22 cellular contexts compared by ENCODE assay signal in the genomic region with DNA sequence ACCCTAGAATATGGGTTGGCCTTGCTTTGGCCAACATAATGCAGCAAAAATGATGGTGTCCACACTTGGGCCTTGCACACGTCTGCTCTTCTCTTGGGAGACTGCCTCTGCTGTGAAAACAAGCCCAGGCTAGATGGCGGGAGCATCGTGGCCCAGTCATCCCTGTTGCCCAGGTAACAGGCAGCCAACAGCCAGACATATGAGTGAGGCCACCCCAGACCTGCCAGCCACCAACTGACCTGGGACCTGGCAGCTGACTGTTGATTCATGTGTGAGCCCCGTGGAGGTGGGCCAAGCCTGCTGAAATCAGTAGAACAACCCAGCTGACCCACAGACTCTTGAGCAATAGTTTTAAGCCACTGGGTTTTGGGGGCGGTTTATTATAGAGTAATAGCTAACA. TPM values are rescaled to one million over a fixed set of nuclear protein-coding genes. Genes with fewer than 3 reads are reported as not detected.
DNase-seq lines count a peak whose midpoint lies in the region; ATAC-seq, FAIRE-seq and TF ChIP-seq lines count a peak whose summit lies in the region.
"Had no signal": no experiment of that assay in that cellular context is flagged by ENCODE, and none has a peak within 500 bp of the region (broad histone marks: within the 10 kb centered on the region; RNA-seq: fewer than 3 reads in every experiment).

No MANE protein-coding gene starts in this region.

- no peaks in the 10 kb centered on the region for H3K9me3 Mint-ChIP-seq in activated naive CD4-positive, alpha-beta T cell treated with anti-CD3 and anti-CD28 coated beads, Interleukin-2, amount 50 U/mL, for 24 hours
- no peaks in the 10 kb centered on the region for H3K9me3 Mint-ChIP-seq in astrocyte (ENCODE audit: unreplicated experiment)
- no peaks in the 10 kb centered on the region for H3K9me3 Mint-ChIP-seq in stimulated activated naive CD8-positive, alpha-beta T cell treated with anti-CD3 and anti-CD28 coated beads, Interleukin-15, amount 100 ng/mL, for 72 hours
- H3K9me3 Mint-ChIP-seq: CD4-positive, alpha-beta T cell had no signal

- intact Hi-C loops in sciatic nerve (cut with DNase I) = no loop called here

- no peaks in the 10 kb centered on the region for H3K4me1 Mint-ChIP-seq in activated naive CD4-positive, alpha-beta T cell treated with anti-CD3 and anti-CD28 coated beads, Interleukin-2, amount 50 U/mL, for 24 hours
- peaks cover 7% of the 10 kb centered on the region for H3K4me1 Mint-ChIP-seq in astrocyte (ENCODE audit: low read depth, unreplicated experiment)
- no peaks in the 10 kb centered on the region for H3K4me1 Mint-ChIP-seq in stimulated activated naive CD8-positive, alpha-beta T cell treated with anti-CD3 and anti-CD28 coated beads, Interleukin-15, amount 100 ng/mL, for 72 hours

- H3K27me3 ChIP-seq in astrocyte (ENCODE audit: insufficient read depth, low read length) = no peaks in the 10 kb centered on the region
- H3K27me3 ChIP-seq in keratinocyte (ENCODE audit: control insufficient read depth, extremely low read depth, insufficient read depth, low read length) = no peaks in the 10 kb centered on the region
- H3K27me3 ChIP-seq: esophagus squamous epithelium, heart right ventricle had no signal

- FAIRE-seq in astrocyte (lab: Jason Lieb, UNC) (no peak), keratinocyte (lab: Jason Lieb, UNC) (peak; percentile 74)

- H3K27ac ChIP-seq in astrocyte (ENCODE audit: low read depth, low read length) (no peak overlapping the region), keratinocyte (ENCODE audit: control insufficient read depth, insufficient read depth, low read length) (no peak overlapping the region)
- H3K27ac ChIP-seq: esophagus squamous epithelium, heart right ventricle had no signal

- no peaks in the 10 kb centered on the region for H3K9me1 ChIP-seq in keratinocyte (ENCODE audit: control insufficient read depth, extremely low read depth, insufficient read depth, low read length)

- peak; percentile 59 for ATAC-seq in stimulated activated naive CD8-positive, alpha-beta T cell treated with anti-CD3 and anti-CD28 coated beads, Interleukin-15, amount 100 ng/mL, for 72 hours
- no peak for ATAC-seq in GM19455 (IDR thresholded peaks at IDR 0.05; ENCODE audit: unreplicated experiment)
- no peak for ATAC-seq in sciatic nerve
- ATAC-seq: heart right ventricle, right cardiac atrium had no signal

- no peak overlapping the region for H3K9ac ChIP-seq in astrocyte (ENCODE audit: low read length)
- H3K9ac ChIP-seq in keratinocyte (ENCODE audit: control insufficient read depth, extremely low read depth, insufficient read depth, low read length) = no peak overlapping the region

- dilution Hi-C loops in keratinocyte (cut with MboI; ENCODE audit: extremely low pct_ligation_motif_present, low sequenced_read_pairs) = no loop called here

- no peaks in the 10 kb centered on the region for H3K36me3 ChIP-seq in astrocyte (ENCODE audit: insufficient read depth, low read length)
- no peaks in the 10 kb centered on the region for H3K36me3 ChIP-seq in keratinocyte (ENCODE audit: control insufficient read depth in 2 of 2, extremely low read depth in 1 of 2, insufficient read depth in 2 of 2, low read length in 2 of 2)
- H3K36me3 ChIP-seq: esophagus squamous epithelium, heart right ventricle had no signal

- no peak overlapping the region for H3K4me2 ChIP-seq in astrocyte (ENCODE audit: low read length)
- H3K4me2 ChIP-seq in keratinocyte (ENCODE audit: control insufficient read depth, extremely low read depth, insufficient read depth, low read depth, low read length) = no peak overlapping the region

- H3K9me3 ChIP-seq in astrocyte (ENCODE audit: insufficient read depth, low read depth, low read length) = no peaks in the 10 kb centered on the region
- no peaks in the 10 kb centered on the region for H3K9me3 ChIP-seq in keratinocyte (ENCODE audit: control insufficient read depth, low read depth, low read length)
- H3K9me3 ChIP-seq: esophagus squamous epithelium had no signal

- no peaks in the 10 kb centered on the region for H4K20me1 ChIP-seq in astrocyte (ENCODE audit: insufficient read depth, low read length)
- H4K20me1 ChIP-seq in keratinocyte (ENCODE audit: control insufficient read depth, extremely low read depth, insufficient read depth, low read length) = no peaks in the 10 kb centered on the region

- peaks cover 2% of the 10 kb centered on the region for H3K36me3 Mint-ChIP-seq in activated naive CD4-positive, alpha-beta T cell treated with anti-CD3 and anti-CD28 coated beads, Interleukin-2, amount 50 U/mL, for 24 hours
- no peaks in the 10 kb centered on the region for H3K36me3 Mint-ChIP-seq in astrocyte (ENCODE audit: low read depth, unreplicated experiment)

- no peak for DNase-seq in activated naive CD4-positive, alpha-beta T cell (lab: John Stamatoyannopoulos, UW)
- DNase-seq in astrocyte (ENCODE audit: low read depth) (peak; percentile 49), keratinocyte (ENCODE audit: low read depth, low spot score) (peak; percentile 19), sciatic nerve (ENCODE audit: low spot score) (no peak), NCI-H510A (lab: John Stamatoyannopoulos, UW) (no peak)
- DNase-seq in stimulated activated naive CD8-positive, alpha-beta T cell treated with anti-CD3 and anti-CD28 coated beads, Interleukin-15, amount 100 ng/mL, for 72 hours = no peak
- DNase-seq: activated CD4-positive, alpha-beta T cell treated with anti-CD3 and anti-CD28 coated beads, Interleukin-2, amount 50 U/mL, for 1 hour; activated T-cell treated with anti-CD3 and anti-CD28 coated beads for 4 hours; CD4-positive, alpha-beta T cell; DND-41; esophagus squamous epithelium; heart right ventricle; MM.1S; NCI-H1930; NCI-H524; OCI-M1; right cardiac atrium; stimulated activated CD4-positive, alpha-beta T cell treated with anti-CD3 and anti-CD28 coated beads, Interleukin-2, amount 100 ng/mL, for 24 hours had no signal

- no peak overlapping the region for H3K4me3 ChIP-seq in astrocyte (ENCODE audit: insufficient read depth, low read depth, low read length)
- H3K4me3 ChIP-seq in keratinocyte (ENCODE audit: control insufficient read depth in 2 of 3, extremely low read depth in 1 of 3, insufficient read depth in 2 of 3, low read depth in 1 of 3, low read length in 3 of 3) = no peak overlapping the region
- H3K4me3 ChIP-seq: esophagus squamous epithelium, heart right ventricle had no signal

- H2AFZ ChIP-seq in astrocyte (ENCODE audit: low read depth, low read length) = no peak overlapping the region
- no peak overlapping the region for H2AFZ ChIP-seq in keratinocyte (ENCODE audit: control insufficient read depth, low read length)

- no peaks in the 10 kb centered on the region for H3K4me1 ChIP-seq in astrocyte (ENCODE audit: insufficient read depth, low read length)
- peaks cover 7% of the 10 kb centered on the region for H3K4me1 ChIP-seq in keratinocyte (ENCODE audit: control insufficient read depth, extremely low read depth, insufficient read depth, low read length)
- H3K4me1 ChIP-seq: esophagus squamous epithelium, heart right ventricle had no signal

- H3K27me3 Mint-ChIP-seq in activated naive CD4-positive, alpha-beta T cell treated with anti-CD3 and anti-CD28 coated beads, Interleukin-2, amount 50 U/mL, for 24 hours = no peaks in the 10 kb centered on the region
- H3K27me3 Mint-ChIP-seq in astrocyte (ENCODE audit: low read depth, unreplicated experiment) = no peaks in the 10 kb centered on the region
- no peaks in the 10 kb centered on the region for H3K27me3 Mint-ChIP-seq in stimulated activated naive CD8-positive, alpha-beta T cell treated with anti-CD3 and anti-CD28 coated beads, Interleukin-15, amount 100 ng/mL, for 72 hours
- H3K27me3 Mint-ChIP-seq: activated naive CD8-positive, alpha-beta T cell; CD4-positive, alpha-beta T cell had no signal

- no peak overlapping the region for H3K4me3 Mint-ChIP-seq in activated naive CD4-positive, alpha-beta T cell treated with anti-CD3 and anti-CD28 coated beads, Interleukin-2, amount 50 U/mL, for 24 hours
- no peak overlapping the region for H3K4me3 Mint-ChIP-seq in astrocyte (ENCODE audit: unreplicated experiment)
- H3K4me3 Mint-ChIP-seq in stimulated activated naive CD8-positive, alpha-beta T cell treated with anti-CD3 and anti-CD28 coated beads, Interleukin-15, amount 100 ng/mL, for 72 hours = no peak overlapping the region
- H3K4me3 Mint-ChIP-seq: activated naive CD8-positive, alpha-beta T cell; CD4-positive, alpha-beta T cell had no signal

- TF ChIP-seq CTCF in astrocyte (IDR thresholded peaks at IDR 0.05; ENCODE audit: insufficient read depth, low read depth, low read length) (no peak), keratinocyte (optimal IDR thresholded peaks at IDR 0.05 in 1 of 3, IDR thresholded peaks at IDR 0.05 in 1 of 3, conservative IDR thresholded peaks at IDR 0.05 in 1 of 3; ENCODE audit: extremely low read depth in 1 of 3, insufficient read depth in 2 of 3, low read length in 3 of 3) (no peak)

- peak overlapping the region; percentile 44 for H3K27ac Mint-ChIP-seq in activated naive CD4-positive, alpha-beta T cell treated with anti-CD3 and anti-CD28 coated beads, Interleukin-2, amount 50 U/mL, for 24 hours
- H3K27ac Mint-ChIP-seq in astrocyte (ENCODE audit: unreplicated experiment) = no peak overlapping the region
- H3K27ac Mint-ChIP-seq in stimulated activated naive CD8-positive, alpha-beta T cell treated with anti-CD3 and anti-CD28 coated beads, Interleukin-15, amount 100 ng/mL, for 72 hours = no peak overlapping the region
- H3K27ac Mint-ChIP-seq: activated naive CD8-positive, alpha-beta T cell; CD4-positive, alpha-beta T cell had no signal

- H3K79me2 ChIP-seq in astrocyte (ENCODE audit: insufficient read depth, low read length) = no peaks in the 10 kb centered on the region
- no peaks in the 10 kb centered on the region for H3K79me2 ChIP-seq in keratinocyte (ENCODE audit: control insufficient read depth, insufficient read depth, low read length)

RNA-seq across cellular contexts. Expression of a gene that starts 39.4 kb away (rescaled TPM):
- total RNA-seq in astrocyte (13.2 and 14.1 TPM in 2 replicates), sciatic nerve (10.2 TPM)
- polyA plus RNA-seq in keratinocyte = 366 to 711 TPM (median 524 TPM) in 3 replicates
- 280 TPM for polyA plus RNA-seq in keratinocyte (2011; ENCODE audit: low read depth)
- polyA plus RNA-seq in keratinocyte (2011; cell fraction: cytosol; rRNA removed) = 227 and 260 TPM in 2 replicates
- 926 and 1,229 TPM in 2 replicates for polyA plus RNA-seq in keratinocyte (2011; cell fraction: nucleus; rRNA removed)
- 200 and 465 TPM in 2 replicates for polyA plus RNA-seq in keratinocyte (2012; ENCODE audit: low replicate concordance)
- polyA minus RNA-seq in keratinocyte = 653 to 1,075 TPM (median 1,036 TPM) in 3 replicates
- 438 TPM for polyA minus RNA-seq in keratinocyte (2011; cell fraction: cytosol; rRNA and poly(A)+ RNA removed)
- 787 and 1,047 TPM in 2 replicates for polyA minus RNA-seq in keratinocyte (2011; cell fraction: nucleus; rRNA and poly(A)+ RNA removed)
- polyA plus RNA-seq: AG04450 had no signal

Comparison
In these comparisons a context has a peak if more than half of its experiments do, and no peak if none do; other contexts are left out.
1. DNase-seq: peak in astrocyte (single experiment) and keratinocyte (single experiment); none in activated naive CD4-positive, alpha-beta T cell (0 of 4), stimulated activated naive CD8-positive, alpha-beta T cell treated with anti-CD3 and anti-CD28 coated beads, Interleukin-15, amount 100 ng/mL, for 72 hours (0 of 2), sciatic nerve (single experiment) and NCI-H510A (single experiment).